Comparison of ENCODE assay signal across 22 cellular contexts in the genomic region with DNA sequence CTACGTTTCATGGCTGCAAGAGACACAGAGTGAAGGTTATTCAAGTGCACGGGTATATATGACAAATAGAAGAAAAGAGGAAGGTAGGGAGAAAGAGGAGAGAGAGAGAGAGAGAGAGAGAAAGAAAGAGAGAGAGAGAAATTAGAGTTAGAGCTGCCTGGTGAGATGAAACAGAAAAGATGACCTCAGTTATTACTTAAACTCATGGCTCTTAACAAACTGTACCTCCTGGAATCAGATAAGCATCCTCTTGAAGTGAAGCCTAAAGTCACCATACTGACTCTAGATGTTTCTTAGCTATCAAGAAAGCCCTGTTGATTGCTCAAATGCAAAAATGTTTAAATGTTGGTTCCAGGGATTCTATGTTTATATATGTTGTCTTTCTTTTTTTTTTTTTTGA.
A peak's percentile ranks its signal among the peaks of the same experiment; 100 is the strongest.
DNase-seq lines count a peak whose midpoint lies in the region; ATAC-seq, FAIRE-seq and TF ChIP-seq lines count a peak whose summit lies in the region.
"Had no signal": no experiment of that assay in that cellular context is flagged by ENCODE, and none has a peak within 500 bp of the region (broad histone marks: within the 10 kb centered on the region; RNA-seq: fewer than 3 reads in every experiment).

No MANE protein-coding gene starts in this region.

- H3K4me3 Mint-ChIP-seq in HFFc6, result peak overlapping the region; percentile 52
- H3K4me3 Mint-ChIP-seq: CD8-positive, alpha-beta memory T cell; IgD-negative memory B cell had no signal

- H3K9me3 Mint-ChIP-seq in HFFc6, result no peaks in the 10 kb centered on the region; the same call in 1 of the 2 replicates

- DNase-seq in EH (ENCODE audit: low read depth) (peak; percentile 7), HFFc6 (peak; percentile 44), RCC 7860 (ENCODE audit: low spot score) (peak; percentile 33), fibroblast of villous mesenchyme (ENCODE audit: low read depth) (peak; percentile 32), tibial artery (no peak)
- DNase-seq in effector CD8-positive, alpha-beta T cell (lab: John Stamatoyannopoulos, UW), result no peak
- DNase-seq: C1 segment of cervical spinal cord; CD8-positive, alpha-beta memory T cell; DMS79; Karpas-422; NCI-H187; NCI-H2107; NCI-H2227 treated with DMSO at 0.1 percent for 48 hours; NCI-H510A treated with DMSO at 0.1 percent for 48 hours; PC-9; SJCRH30 had no signal

- intact Hi-C loops in tibial artery (cut with DNase I; ENCODE audit: low total_unique reads), result no loop called here

- no peaks in the 10 kb centered on the region for H3K36me3 ChIP-seq in tibial artery
- H3K36me3 ChIP-seq: MG63, SJCRH30 had no signal

- H3K36me3 Mint-ChIP-seq in HFFc6 (ENCODE audit: low read depth), result peaks cover 5% of the 10 kb centered on the region; the same call in 1 of the 2 replicates
- H3K36me3 Mint-ChIP-seq: CD8-positive, alpha-beta memory T cell; IgD-negative memory B cell had no signal

- no peak overlapping the region for H3K27ac ChIP-seq in tibial artery
- H3K27ac ChIP-seq: PC-9, SJCRH30 had no signal

- H3K4me1 ChIP-seq in tibial artery, result no peaks in the 10 kb centered on the region
- H3K4me1 ChIP-seq: SJCRH30 had no signal

- H3K4me3 ChIP-seq in fibroblast of villous mesenchyme (ENCODE audit: low read depth, low read length) (no peak overlapping the region), tibial artery (no peak overlapping the region)
- H3K4me3 ChIP-seq: MG63, PC-9, SJCRH30 had no signal

- TF ChIP-seq CTCF in HFFc6 (IDR thresholded peaks at IDR 0.05) (no peak), fibroblast of villous mesenchyme (IDR thresholded peaks at IDR 0.05; ENCODE audit: insufficient read depth, low read depth, low read length) (no peak), tibial artery (IDR thresholded peaks at IDR 0.05) (no peak)

- peaks cover 56% of the 10 kb centered on the region for H3K4me1 Mint-ChIP-seq in HFFc6 (ENCODE audit: low read depth)
- H3K4me1 Mint-ChIP-seq: CD8-positive, alpha-beta memory T cell had no signal

- H3K27me3 Mint-ChIP-seq in HFFc6 (ENCODE audit: insufficient read depth), result peaks cover 2% of the 10 kb centered on the region; the same call in 1 of the 2 replicates
- H3K27me3 Mint-ChIP-seq: CD8-positive, alpha-beta memory T cell; IgD-negative memory B cell had no signal

- FAIRE-seq in RCC 7860 (lab: Jason Lieb, UNC), result no peak
- FAIRE-seq: G401.6, H54, HTR-8/SVneo had no signal

- ATAC-seq in HG03439 (IDR thresholded peaks at IDR 0.05; ENCODE audit: unreplicated experiment), result no peak

- H3K9me3 ChIP-seq in tibial artery, result no peaks in the 10 kb centered on the region
- H3K9me3 ChIP-seq: MG63, SJCRH30 had no signal

- H3K27ac Mint-ChIP-seq in HFFc6, result peak overlapping the region; percentile 76
- H3K27ac Mint-ChIP-seq: CD8-positive, alpha-beta memory T cell; IgD-negative memory B cell had no signal

- H3K27me3 ChIP-seq in tibial artery, result no peaks in the 10 kb centered on the region
- H3K27me3 ChIP-seq: MG63, SJCRH30 had no signal

Comparison
In these comparisons a context has a peak if more than half of its experiments do, and no peak if none do; other contexts are left out.
1. DNase-seq: peak in EH (single experiment), HFFc6 (single experiment), RCC 7860 (single experiment) and fibroblast of villous mesenchyme (single experiment); none in effector CD8-positive, alpha-beta T cell (single experiment) and tibial artery (0 of 2).